ENCODE assay signal across 1 cellular context in the genomic region with DNA sequence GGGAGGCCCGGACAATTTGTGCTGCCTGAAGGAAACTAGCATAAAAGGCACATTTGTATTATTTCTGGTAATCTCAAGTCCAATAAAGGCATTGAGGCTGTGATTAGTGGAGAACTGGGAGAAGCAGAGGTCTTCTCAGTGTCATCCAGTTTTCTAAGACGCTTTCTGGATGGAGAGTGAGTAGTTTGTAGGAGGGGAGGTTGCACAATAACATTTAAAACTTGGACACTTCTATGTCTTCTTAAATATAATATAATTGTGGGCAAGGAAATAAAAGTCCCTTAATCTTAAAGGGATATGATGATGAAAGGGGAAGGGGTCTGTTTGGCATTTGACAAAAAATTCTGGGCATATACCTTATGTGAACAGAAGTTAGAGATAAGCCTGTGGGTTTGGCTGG.
TF ChIP-seq lines count a peak whose summit lies in the region.

No MANE protein-coding gene starts in this region.

TF ChIP-seq in IMR-90, 13 proteins besides CTCF, POLR2A, EP300 and RAD21 (continued from another document):
- TF ChIP-seq, protein P1, sequence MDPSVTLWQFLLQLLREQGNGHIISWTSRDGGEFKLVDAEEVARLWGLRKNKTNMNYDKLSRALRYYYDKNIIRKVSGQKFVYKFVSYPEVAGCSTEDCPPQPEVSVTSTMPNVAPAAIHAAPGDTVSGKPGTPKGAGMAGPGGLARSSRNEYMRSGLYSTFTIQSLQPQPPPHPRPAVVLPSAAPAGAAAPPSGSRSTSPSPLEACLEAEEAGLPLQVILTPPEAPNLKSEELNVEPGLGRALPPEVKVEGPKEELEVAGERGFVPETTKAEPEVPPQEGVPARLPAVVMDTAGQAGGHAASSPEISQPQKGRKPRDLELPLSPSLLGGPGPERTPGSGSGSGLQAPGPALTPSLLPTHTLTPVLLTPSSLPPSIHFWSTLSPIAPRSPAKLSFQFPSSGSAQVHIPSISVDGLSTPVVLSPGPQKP (IDR thresholded peaks at IDR 0.05; ENCODE audit: borderline replicate concordance, low read depth, low read length) = no peak
